Comparison of ENCODE assay signal across 9 cellular contexts in genomic region chr7:139647812-139648616, GRCh38.
DNase-seq lines count a peak whose midpoint lies in the region; ATAC-seq and TF ChIP-seq lines count a peak whose summit lies in the region.
"Had no signal": no experiment of that assay in that cellular context is flagged by ENCODE, and none has a peak within 500 bp of the region (broad histone marks: within the 10 kb centered on the region; RNA-seq: fewer than 3 reads in every experiment).

No MANE protein-coding gene starts in this region.

- H3K79me2 ChIP-seq in ACC112 (ENCODE audit: control insufficient read depth, insufficient read depth, low read length, unreplicated experiment), result peaks cover 91% of the 10 kb centered on the region

- H3K27me3 ChIP-seq in ACC112 (ENCODE audit: insufficient read depth, low read length), result no peaks in the 10 kb centered on the region
- H3K27me3 ChIP-seq: suprapubic skin had no signal

- H3K27ac Mint-ChIP-seq in brain (peak overlapping the region in 3 of 5 experiments; percentile 19 to 72 (median 71)), naive B cell (peak overlapping the region in 5 of 6 donors; percentile 21 to 81 (median 77))

- peaks cover 12% of the 10 kb centered on the region; the same call in 1 of the 2 replicates for H3K36me3 ChIP-seq in ACC112 (ENCODE audit: insufficient read depth, low read length)
- H3K36me3 ChIP-seq: suprapubic skin had no signal

- peaks cover 41% of the 10 kb centered on the region for H3K4me1 ChIP-seq in ACC112 (ENCODE audit: control insufficient read depth, insufficient read depth, low read length, unreplicated experiment)

- DNase-seq in GM12865 (ENCODE audit: low read depth) (peak; percentile 61), naive B cell (no peak), occipital lobe (lab: John Stamatoyannopoulos, UW) (no peak)
- no peak for DNase-seq in effector CD8-positive, alpha-beta T cell (lab: John Stamatoyannopoulos, UW)

- H3K4me3 Mint-ChIP-seq in brain, result peak overlapping the region in 2 of 5 experiments; percentile 13 to 34
- peak overlapping the region; percentile 73 to 94 (median 86) for H3K4me3 Mint-ChIP-seq in naive B cell

- peak overlapping the region; percentile 80 for H3K27ac ChIP-seq in ACC112 (ENCODE audit: low read depth, low read length)
- H3K27ac ChIP-seq: suprapubic skin had no signal

- H3K4me1 Mint-ChIP-seq in brain (peaks cover 68% of the 10 kb centered on the region), naive B cell (peaks cover 35 to 56% (median 54%) of the 10 kb centered on the region in 3 donors)

- H3K27me3 Mint-ChIP-seq in brain (peaks cover 5% of the 10 kb centered on the region), naive B cell (no peaks in the 10 kb centered on the region)

- no peaks in the 10 kb centered on the region for H3K9me3 Mint-ChIP-seq in brain
- no peaks in the 10 kb centered on the region for H3K9me3 Mint-ChIP-seq in naive B cell

- H3K36me3 Mint-ChIP-seq in brain, result no peaks in the 10 kb centered on the region
- peaks cover 0 to 6% of the 10 kb centered on the region in 2 donors for H3K36me3 Mint-ChIP-seq in naive B cell

- ATAC-seq in naive B cell (ENCODE audit: low read depth in 2 of 2) (peak; percentile 13 to 27), HG02852 (IDR thresholded peaks at IDR 0.05; ENCODE audit: unreplicated experiment) (no peak), GM21723 (IDR thresholded peaks at IDR 0.05; ENCODE audit: unreplicated experiment) (no peak)

- no peak overlapping the region for H3K4me3 ChIP-seq in ACC112 (ENCODE audit: low read depth, low read length)
- peak overlapping the region; percentile 26 for H3K4me3 ChIP-seq in GM12865 (ENCODE audit: low read depth, low read length)
- H3K4me3 ChIP-seq: suprapubic skin had no signal

- no peak overlapping the region for H2AFZ ChIP-seq in ACC112 (ENCODE audit: low read length, unreplicated experiment)

- no peak for TF ChIP-seq CTCF in GM12865 (IDR thresholded peaks at IDR 0.05; ENCODE audit: insufficient read depth, low read depth, low read length, missing control alignments)
- TF ChIP-seq CTCF in brain (conservative IDR thresholded peaks at IDR 0.05), result no peak

Comparison
In these comparisons a context has a peak if more than half of its experiments do, and no peak if none do; other contexts are left out.
1. ATAC-seq: peak in naive B cell (2 of 2); none in HG02852 (single experiment) and GM21723 (single experiment).